ENCODE assay signal across 13 cellular contexts in the genomic region with DNA sequence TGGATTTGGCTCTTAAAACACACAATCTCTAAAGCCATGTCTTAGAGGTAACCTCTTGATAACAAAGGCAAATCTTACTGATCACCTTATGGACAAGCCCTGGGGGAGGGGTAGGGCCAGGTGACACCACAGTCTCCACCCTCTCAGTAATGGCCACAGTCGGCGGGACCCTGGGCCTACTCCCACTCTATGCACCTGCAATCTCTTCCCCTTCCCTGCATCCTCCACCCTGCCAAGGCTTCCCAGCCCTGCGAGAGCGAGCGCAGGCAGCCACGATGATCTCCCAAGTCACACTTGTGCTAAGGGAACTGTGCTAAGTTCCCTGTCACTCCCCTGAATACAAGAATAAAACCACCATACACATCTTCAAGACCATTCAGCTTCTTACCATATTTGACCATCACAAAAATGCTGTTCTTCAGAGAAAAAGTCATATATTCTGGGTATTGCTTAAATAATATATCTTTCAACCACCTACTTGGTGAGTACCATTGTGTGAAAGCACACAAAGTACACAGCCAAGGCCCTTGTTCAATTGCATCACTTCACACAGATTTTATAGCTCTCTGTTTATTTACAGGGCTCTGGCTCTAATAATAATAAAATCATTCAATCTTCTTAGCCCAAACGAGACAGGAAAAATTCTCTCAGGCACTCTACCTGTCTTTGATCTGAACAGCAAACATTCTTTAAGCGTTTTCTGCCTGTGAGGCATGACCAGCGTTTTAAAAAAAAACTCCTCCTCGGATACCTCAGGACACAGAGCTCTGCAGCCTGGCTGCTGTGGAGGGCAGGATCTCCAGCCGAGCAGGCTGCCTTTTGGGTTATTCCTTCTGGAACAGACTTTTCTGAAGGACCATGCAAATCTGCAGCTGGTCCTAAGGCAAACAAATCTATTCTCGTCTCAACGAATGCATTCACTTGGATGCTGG.
DNase-seq lines count a peak whose midpoint lies in the region; ATAC-seq and TF ChIP-seq lines count a peak whose summit lies in the region.
"Had no signal": no experiment of that assay in that cellular context is flagged by ENCODE, and none has a peak within 500 bp of the region (broad histone marks: within the 10 kb centered on the region; RNA-seq: fewer than 3 reads in every experiment).

No MANE protein-coding gene starts in this region.

- H3K27ac ChIP-seq in CD4-positive, CD25-positive, alpha-beta regulatory T cell (ENCODE audit: insufficient read depth, low read length, poor library complexity, severe bottlenecking): peak overlapping the region; percentile 37
- no peak overlapping the region for H3K27ac ChIP-seq in stomach

- no peak overlapping the region for H3K4me3 ChIP-seq in CD4-positive, CD25-positive, alpha-beta regulatory T cell (ENCODE audit: low read depth, low read length)
- no peak overlapping the region for H3K4me3 ChIP-seq in stomach
- H3K4me3 ChIP-seq: BLaER1 treated with 17β-estradiol and CSF1 and Interleukin-3, amounts not matched to agents 10 nM and 100 nM; mucosa of descending colon had no signal

- no peak for TF ChIP-seq CTCF in stomach (IDR thresholded peaks at IDR 0.05)

- intact Hi-C loops in stomach (cut with DNase I; ENCODE audit: low total_unique reads): no loop called here

- WGBS in stomach, 5 donors: 58 to 79% (median 66%) methylated on average over 13 of the region's 13 CpGs

- no peaks in the 10 kb centered on the region for H3K9me3 ChIP-seq in CD4-positive, CD25-positive, alpha-beta regulatory T cell (ENCODE audit: control insufficient read depth in 2 of 2, low read length in 2 of 2)
- H3K9me3 ChIP-seq in stomach: no peaks in the 10 kb centered on the region
- H3K9me3 ChIP-seq: BLaER1 treated with 17β-estradiol and CSF1 and Interleukin-3, amounts not matched to agents 10 nM and 100 nM; mucosa of descending colon had no signal

- H3K27me3 ChIP-seq in CD4-positive, CD25-positive, alpha-beta regulatory T cell (ENCODE audit: control insufficient read depth, insufficient read depth, low read length): no peaks in the 10 kb centered on the region
- peaks cover 0 to 5% (median 3%) of the 10 kb centered on the region in 3 donors for H3K27me3 ChIP-seq in stomach
- H3K27me3 ChIP-seq: BLaER1 treated with 17β-estradiol and CSF1 and Interleukin-3, amounts not matched to agents 10 nM and 100 nM had no signal

- no peak for TF ChIP-seq POLR2A in stomach (IDR thresholded peaks at IDR 0.05)

- H3K4me1 ChIP-seq in CD4-positive, CD25-positive, alpha-beta regulatory T cell (ENCODE audit: control insufficient read depth, insufficient read depth, low read length, poor library complexity, severe bottlenecking): peaks cover 25% of the 10 kb centered on the region
- H3K4me1 ChIP-seq in stomach: peaks cover 0 to 12% (median 7%) of the 10 kb centered on the region in 4 donors

- H3K9me3 Mint-ChIP-seq in CD4-positive, CD25-positive, alpha-beta regulatory T cell: peaks cover 0 to 2% (median 0%) of the 10 kb centered on the region in 7 donors
- no peaks in the 10 kb centered on the region for H3K9me3 Mint-ChIP-seq in activated CD4-positive, alpha-beta memory T cell treated with anti-CD3 and anti-CD28 coated beads, Interleukin-2, amount 10 ng/mL, durations not matched to agents 7 days and 5 days
- H3K9me3 Mint-ChIP-seq: HFFc6 had no signal

- CTCF ChIA-PET in activated CD4-positive, alpha-beta memory T cell treated with anti-CD3 and anti-CD28 coated beads, Interleukin-2, amount 10 ng/mL, durations not matched to agents 7 days and 5 days (lab: Charles Lee): no interaction called here

- peak overlapping the region in 2 of 4 donors; percentile 15 to 37 for H3K4me3 Mint-ChIP-seq in CD4-positive, CD25-positive, alpha-beta regulatory T cell
- H3K4me3 Mint-ChIP-seq in activated CD4-positive, alpha-beta memory T cell treated with anti-CD3 and anti-CD28 coated beads, Interleukin-2, amount 10 ng/mL, durations not matched to agents 7 days and 5 days: no peak overlapping the region
- H3K4me3 Mint-ChIP-seq: HFFc6 had no signal

- POLR2A ChIA-PET in activated CD4-positive, alpha-beta memory T cell treated with anti-CD3 and anti-CD28 coated beads, Interleukin-2, amount 10 ng/mL, durations not matched to agents 7 days and 5 days (lab: Charles Lee): no interaction called here

- peaks cover 6 to 70% (median 29%) of the 10 kb centered on the region in 4 donors for H3K4me1 Mint-ChIP-seq in CD4-positive, CD25-positive, alpha-beta regulatory T cell
- H3K4me1 Mint-ChIP-seq in activated CD4-positive, alpha-beta memory T cell treated with anti-CD3 and anti-CD28 coated beads, Interleukin-2, amount 10 ng/mL, durations not matched to agents 7 days and 5 days: peaks cover 62% of the 10 kb centered on the region

- TF ChIP-seq EP300 in stomach (IDR thresholded peaks at IDR 0.05): no peak

- no peak for DNase-seq in CD4-positive, CD25-positive, alpha-beta regulatory T cell
- no peak for DNase-seq in activated CD4-positive, alpha-beta memory T cell treated with anti-CD3 and anti-CD28 coated beads, Interleukin-2, amount 10 ng/mL, durations not matched to agents 7 days and 5 days
- peak; percentile 12 for DNase-seq in midbrain (lab: John Stamatoyannopoulos, UW)
- DNase-seq in stomach: no peak
- DNase-seq in stimulated activated CD4-positive, alpha-beta T cell treated with anti-CD3 and anti-CD28 coated beads, Interleukin-2, amount 100 ng/mL, for 24 hours: no peak
- no peak for DNase-seq in dermis blood vessel endothelial cell
- DNase-seq in left lobe of liver (ENCODE audit: low spot score): no peak
- DNase-seq: erythroblast, HFFc6, mucosa of descending colon, PC-3 had no signal

- ATAC-seq in CD4-positive, CD25-positive, alpha-beta regulatory T cell (ENCODE audit: low read depth in 2 of 2): no peak
- ATAC-seq in GM18502 (IDR thresholded peaks at IDR 0.05; ENCODE audit: poor library complexity, unreplicated experiment) (peak; percentile 11), left lobe of liver (no peak)
- ATAC-seq: PC-3 had no signal

- H3K27ac Mint-ChIP-seq in CD4-positive, CD25-positive, alpha-beta regulatory T cell: peak overlapping the region in 2 of 3 donors; percentile 5 to 63
- H3K27ac Mint-ChIP-seq in activated CD4-positive, alpha-beta memory T cell treated with anti-CD3 and anti-CD28 coated beads, Interleukin-2, amount 10 ng/mL, durations not matched to agents 7 days and 5 days: peak overlapping the region; percentile 79
- H3K27ac Mint-ChIP-seq: HFFc6 had no signal

- peaks cover 16% of the 10 kb centered on the region for H3K36me3 ChIP-seq in CD4-positive, CD25-positive, alpha-beta regulatory T cell (ENCODE audit: control insufficient read depth, insufficient read depth, low read length)
- no peaks in the 10 kb centered on the region for H3K36me3 ChIP-seq in stomach

- no peaks in the 10 kb centered on the region for H3K27me3 Mint-ChIP-seq in CD4-positive, CD25-positive, alpha-beta regulatory T cell
- no peaks in the 10 kb centered on the region for H3K27me3 Mint-ChIP-seq in activated CD4-positive, alpha-beta memory T cell treated with anti-CD3 and anti-CD28 coated beads, Interleukin-2, amount 10 ng/mL, durations not matched to agents 7 days and 5 days

- peaks cover 14% of the 10 kb centered on the region for H3K36me3 Mint-ChIP-seq in CD4-positive, CD25-positive, alpha-beta regulatory T cell
- H3K36me3 Mint-ChIP-seq in activated CD4-positive, alpha-beta memory T cell treated with anti-CD3 and anti-CD28 coated beads, Interleukin-2, amount 10 ng/mL, durations not matched to agents 7 days and 5 days (ENCODE audit: low read depth): peaks cover 22% of the 10 kb centered on the region
